12 cellular contexts compared by ENCODE assay signal in the genomic region with DNA sequence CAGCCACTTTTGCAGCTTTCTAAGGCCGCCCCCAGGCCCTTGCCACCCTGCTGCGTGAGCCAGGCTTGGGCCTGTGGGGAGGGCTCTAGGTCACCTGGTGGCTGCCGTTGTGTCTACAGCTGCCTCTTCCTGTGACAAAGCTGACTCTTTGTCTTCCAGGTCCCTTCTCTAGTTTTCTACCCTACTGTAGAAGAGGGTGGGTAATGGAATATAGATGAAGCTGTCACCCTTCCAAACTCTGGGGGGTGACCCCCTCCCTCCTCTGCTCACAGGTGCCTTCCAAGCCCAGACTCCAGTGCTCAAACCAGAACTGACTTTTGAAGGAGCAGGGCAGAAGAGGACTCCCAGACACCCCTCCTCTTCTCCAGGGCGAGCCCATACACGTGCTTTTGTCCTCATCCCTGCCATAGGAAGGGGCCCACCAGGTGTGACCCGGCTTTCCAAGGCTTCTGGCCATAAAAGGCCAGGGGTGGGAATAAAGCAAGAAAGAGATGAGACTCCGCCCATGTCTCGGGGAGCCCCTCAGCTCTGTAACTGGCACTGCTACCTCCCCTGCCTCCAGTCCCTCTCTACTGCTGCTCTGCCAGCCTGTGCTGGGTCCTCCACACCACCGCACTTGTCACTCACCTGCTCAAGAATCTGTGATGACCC. TPM values are rescaled to one million over a fixed set of nuclear protein-coding genes. Genes with fewer than 3 reads are reported as not detected.
A peak's percentile ranks its signal among the peaks of the same experiment; 100 is the strongest.
DNase-seq lines count a peak whose midpoint lies in the region; ATAC-seq lines count a peak whose summit lies in the region.
"Had no signal": no experiment of that assay in that cellular context is flagged by ENCODE, and none has a peak within 500 bp of the region (broad histone marks: within the 10 kb centered on the region; RNA-seq: fewer than 3 reads in every experiment).

No MANE protein-coding gene starts in this region.

- ATAC-seq in activated naive CD8-positive, alpha-beta T cell treated with anti-CD3 and anti-CD28 coated beads, Interleukin-2, amount 10 ng/mL, durations not matched to agents 7 days and 5 days (ENCODE audit: low read depth) = peak; percentile 32
- peak; percentile 41 to 46 for ATAC-seq in natural killer cell treated with Interleukin-12 subunit alpha and Interleukin-12 subunit beta and Interleukin-15 and Interleukin-18, amount 100 ng/mL, for 72 hours
- ATAC-seq in GM18861 (IDR thresholded peaks at IDR 0.05; ENCODE audit: unreplicated experiment) = no peak

- peak overlapping the region; percentile 55 for H3K27ac Mint-ChIP-seq in activated naive CD8-positive, alpha-beta T cell treated with anti-CD3 and anti-CD28 coated beads, Interleukin-2, amount 10 ng/mL, durations not matched to agents 7 days and 5 days
- H3K27ac Mint-ChIP-seq in natural killer cell treated with Interleukin-12 subunit alpha and Interleukin-12 subunit beta and Interleukin-15 and Interleukin-18, amount 100 ng/mL, for 72 hours = peak overlapping the region; percentile 11 to 41
- H3K27ac Mint-ChIP-seq: T-helper 1 cell treated with Interleukin-12 subunit alpha and Interleukin-12 subunit beta and Interleukin-4 antibody, amounts not matched to agents 30 μg/mL and 1 μg/mL, for 36 hours; type B pancreatic cell had no signal

- H3K9me3 Mint-ChIP-seq in activated naive CD8-positive, alpha-beta T cell treated with anti-CD3 and anti-CD28 coated beads, Interleukin-2, amount 10 ng/mL, durations not matched to agents 7 days and 5 days = no peaks in the 10 kb centered on the region
- no peaks in the 10 kb centered on the region for H3K9me3 Mint-ChIP-seq in natural killer cell treated with Interleukin-12 subunit alpha and Interleukin-12 subunit beta and Interleukin-15 and Interleukin-18, amount 100 ng/mL, for 72 hours
- H3K9me3 Mint-ChIP-seq: T-helper 1 cell treated with Interleukin-12 subunit alpha and Interleukin-12 subunit beta and Interleukin-4 antibody, amounts not matched to agents 30 μg/mL and 1 μg/mL, for 36 hours; type B pancreatic cell had no signal

- POLR2A ChIA-PET in activated naive CD8-positive, alpha-beta T cell treated with anti-CD3 and anti-CD28 coated beads, Interleukin-2, amount 10 ng/mL, durations not matched to agents 7 days and 5 days (lab: Charles Lee) = no interaction called here

- H3K4me1 Mint-ChIP-seq in activated naive CD8-positive, alpha-beta T cell treated with anti-CD3 and anti-CD28 coated beads, Interleukin-2, amount 10 ng/mL, durations not matched to agents 7 days and 5 days = peaks cover 2% of the 10 kb centered on the region
- peaks cover 0 to 13% of the 10 kb centered on the region in 2 donors for H3K4me1 Mint-ChIP-seq in natural killer cell treated with Interleukin-12 subunit alpha and Interleukin-12 subunit beta and Interleukin-15 and Interleukin-18, amount 100 ng/mL, for 72 hours (ENCODE audit: low read depth in 2 of 2)

- no peak overlapping the region for H3K4me3 Mint-ChIP-seq in activated naive CD8-positive, alpha-beta T cell treated with anti-CD3 and anti-CD28 coated beads, Interleukin-2, amount 10 ng/mL, durations not matched to agents 7 days and 5 days
- H3K4me3 Mint-ChIP-seq in natural killer cell treated with Interleukin-12 subunit alpha and Interleukin-12 subunit beta and Interleukin-15 and Interleukin-18, amount 100 ng/mL, for 72 hours = no peak overlapping the region
- H3K4me3 Mint-ChIP-seq: type B pancreatic cell had no signal

- DNase-seq in NCI-H2107 treated with DMSO at 0.1 percent for 48 hours (lab: John Stamatoyannopoulos, UW; ENCODE audit: unreplicated experiment) = peak; percentile 19
- no peak for DNase-seq in NCI-H2107 (lab: John Stamatoyannopoulos, UW)
- DNase-seq in NAMALWA (ENCODE audit: low spot score) = peak; percentile 45
- no peak for DNase-seq in activated naive CD8-positive, alpha-beta T cell treated with anti-CD3 and anti-CD28 coated beads, Interleukin-2, amount 10 ng/mL, durations not matched to agents 7 days and 5 days
- DNase-seq in natural killer cell treated with Interleukin-12 subunit alpha and Interleukin-12 subunit beta and Interleukin-15 and Interleukin-18, amount 100 ng/mL, for 72 hours (ENCODE audit: low spot score) = no peak
- DNase-seq in stimulated activated CD4-positive, alpha-beta T cell treated with anti-CD3 and anti-CD28 coated beads, Interleukin-2, amount 100 ng/mL, for 48 hours = no peak
- DNase-seq in SK-N-DZ (ENCODE audit: low spot score) = no peak
- DNase-seq: left cardiac atrium, NCI-H446 treated with DMSO at 0.1 percent for 48 hours had no signal

- peaks cover 9% of the 10 kb centered on the region for H3K36me3 Mint-ChIP-seq in activated naive CD8-positive, alpha-beta T cell treated with anti-CD3 and anti-CD28 coated beads, Interleukin-2, amount 10 ng/mL, durations not matched to agents 7 days and 5 days
- H3K36me3 Mint-ChIP-seq in natural killer cell treated with Interleukin-12 subunit alpha and Interleukin-12 subunit beta and Interleukin-15 and Interleukin-18, amount 100 ng/mL, for 72 hours = peaks cover 6% of the 10 kb centered on the region

- H3K27me3 Mint-ChIP-seq in activated naive CD8-positive, alpha-beta T cell treated with anti-CD3 and anti-CD28 coated beads, Interleukin-2, amount 10 ng/mL, durations not matched to agents 7 days and 5 days = peaks cover 5% of the 10 kb centered on the region
- H3K27me3 Mint-ChIP-seq in natural killer cell treated with Interleukin-12 subunit alpha and Interleukin-12 subunit beta and Interleukin-15 and Interleukin-18, amount 100 ng/mL, for 72 hours = peaks cover 4 to 9% of the 10 kb centered on the region in 2 donors
- H3K27me3 Mint-ChIP-seq: type B pancreatic cell had no signal

RNA-seq across cellular contexts. Expression of a gene that starts 17.9 kb away (rescaled TPM):
- under 1 TPM in 1 of 2 experiments, not detected in 1; 0.22 TPM for total RNA-seq in activated naive CD8-positive, alpha-beta T cell treated with anti-CD3 and anti-CD28 coated beads, Interleukin-2, amount 10 ng/mL, durations not matched to agents 7 days and 5 days
- total RNA-seq in natural killer cell treated with Interleukin-12 subunit alpha and Interleukin-12 subunit beta and Interleukin-15 and Interleukin-18, amount 100 ng/mL, for 72 hours = not detected
- polyA plus RNA-seq in SK-N-DZ (2014; cell fraction: cytosol; rRNA removed) = 29.4 and 29.8 TPM in 2 replicates
- polyA plus RNA-seq in SK-N-DZ (2014; cell fraction: nucleus; rRNA removed) = 14.4 and 15.9 TPM in 2 replicates

Comparison
In these comparisons a context has a peak if more than half of its experiments do, and no peak if none do; other contexts are left out.
1. DNase-seq: peak in NCI-H2107 treated with DMSO at 0.1 percent for 48 hours (single experiment) and NAMALWA (single experiment); none in NCI-H2107 (single experiment), activated naive CD8-positive, alpha-beta T cell treated with anti-CD3 and anti-CD28 coated beads, Interleukin-2, amount 10 ng/mL, durations not matched to agents 7 days and 5 days (single experiment), natural killer cell treated with Interleukin-12 subunit alpha and Interleukin-12 subunit beta and Interleukin-15 and Interleukin-18, amount 100 ng/mL, for 72 hours (single experiment), stimulated activated CD4-positive, alpha-beta T cell treated with anti-CD3 and anti-CD28 coated beads, Interleukin-2, amount 100 ng/mL, for 48 hours (0 of 2) and SK-N-DZ (single experiment).